In genomic region chr2:171159326-171160118, GRCh38 we compare ENCODE assay signal across 8 cellular contexts. TPM values are rescaled to one million over a fixed set of nuclear protein-coding genes. Genes with fewer than 3 reads are reported as not detected.
DNase-seq lines count a peak whose midpoint lies in the region; ATAC-seq and TF ChIP-seq lines count a peak whose summit lies in the region.

No MANE protein-coding gene starts in this region.

- peaks cover 60% of the 10 kb centered on the region for H3K79me2 ChIP-seq in OCI-LY3 (ENCODE audit: low read length)

- TF ChIP-seq CTCF in GM12875 (IDR thresholded peaks at IDR 0.05; ENCODE audit: borderline replicate concordance, insufficient read depth, low read depth, low read length) (peak; percentile 54; the same call in 1 of the 2 replicates), OCI-LY3 (IDR thresholded peaks at IDR 0.05; ENCODE audit: low read depth, low read length) (peak; percentile 77)

- H3K9me3 Mint-ChIP-seq in activated T-helper 1 cell treated with anti-CD3 and anti-CD28 coated beads, Interleukin-12 subunit alpha, Interleukin-12 subunit beta, Interleukin-2, Interleukin-4 antibody, amounts not matched to agents 30 ng/mL and 10 ng/mL and 1 ng/mL, durations not matched to agents 14 hours and 24 hours and 36 hours: no peaks in the 10 kb centered on the region
- H3K9me3 Mint-ChIP-seq in naive thymus-derived CD4-positive, alpha-beta T cell: peaks cover 0 to 4% (median 0%) of the 10 kb centered on the region in 11 donors
- no peaks in the 10 kb centered on the region for H3K9me3 Mint-ChIP-seq in stimulated activated effector memory CD8-positive, alpha-beta T cell treated with anti-CD3 and anti-CD28 coated beads, Interleukin-12 subunit alpha, Interleukin-12 subunit beta, amount 100 ng/mL, for 72 hours

- H3K4me3 ChIP-seq in GM12875 (ENCODE audit: low read depth, low read length) (peak overlapping the region; percentile 83), OCI-LY3 (ENCODE audit: low read length) (peak overlapping the region; percentile 91)
- H3K4me3 ChIP-seq in naive thymus-derived CD4-positive, alpha-beta T cell (ENCODE audit: low read length): peak overlapping the region; percentile 70

- H3K27ac ChIP-seq in OCI-LY3 (ENCODE audit: low read length): peak overlapping the region; percentile 93
- H3K27ac ChIP-seq in naive thymus-derived CD4-positive, alpha-beta T cell (ENCODE audit: low read depth, low read length): peak overlapping the region; percentile 99

- ATAC-seq in HG03342 (IDR thresholded peaks at IDR 0.05; ENCODE audit: unreplicated experiment): peak; percentile 12
- ATAC-seq in naive thymus-derived CD4-positive, alpha-beta T cell: peak; percentile 57
- peak; percentile 55 for ATAC-seq in stimulated activated effector memory CD8-positive, alpha-beta T cell treated with anti-CD3 and anti-CD28 coated beads, Interleukin-12 subunit alpha, Interleukin-12 subunit beta, amount 100 ng/mL, for 72 hours

- intact Hi-C loops in activated T-helper 1 cell treated with anti-CD3 and anti-CD28 coated beads, Interleukin-12 subunit alpha, Interleukin-12 subunit beta, Interleukin-2, Interleukin-4 antibody, amounts not matched to agents 30 ng/mL and 10 ng/mL and 1 ng/mL, durations not matched to agents 14 hours and 24 hours and 36 hours (cut with micrococcal nuclease): loop anchor here (1.0 to 5.0 kb wide), 10 partner anchors 23 to 528 kb away; partner anchors contain the start of genes CYBRD1 and DYNC1I2
- intact Hi-C loops in naive thymus-derived CD4-positive, alpha-beta T cell (cut with micrococcal nuclease): loop anchor here (1.0 to 5.0 kb wide), 12 partner anchors 15 to 1283 kb away; partner anchors contain the start of genes DCAF17 (in 2 of the 2) and GORASP2 (in 2 of the 2)

- peak overlapping the region; percentile 99 for H3K9ac ChIP-seq in OCI-LY3 (ENCODE audit: low read length)

- H3K36me3 ChIP-seq in OCI-LY3 (replicated peaks; ENCODE audit: low read depth, low read length): no peaks in the 10 kb centered on the region
- peaks cover 0 to 8% (median 0%) of the 10 kb centered on the region in 3 experiments for H3K36me3 ChIP-seq in naive thymus-derived CD4-positive, alpha-beta T cell (ENCODE audit: control insufficient read depth in 2 of 3, insufficient read depth in 3 of 3, low read length in 3 of 3)

- peaks cover 79% of the 10 kb centered on the region for H3K4me1 Mint-ChIP-seq in activated T-helper 1 cell treated with anti-CD3 and anti-CD28 coated beads, Interleukin-12 subunit alpha, Interleukin-12 subunit beta, Interleukin-2, Interleukin-4 antibody, amounts not matched to agents 30 ng/mL and 10 ng/mL and 1 ng/mL, durations not matched to agents 14 hours and 24 hours and 36 hours (ENCODE audit: low read depth)
- H3K4me1 Mint-ChIP-seq in naive thymus-derived CD4-positive, alpha-beta T cell: peaks cover 53 to 78% (median 66%) of the 10 kb centered on the region in 7 donors
- H3K4me1 Mint-ChIP-seq in stimulated activated effector memory CD8-positive, alpha-beta T cell treated with anti-CD3 and anti-CD28 coated beads, Interleukin-12 subunit alpha, Interleukin-12 subunit beta, amount 100 ng/mL, for 72 hours: peaks cover 68% of the 10 kb centered on the region

- CTCF ChIA-PET in naive thymus-derived CD4-positive, alpha-beta T cell (lab: Charles Lee): interaction anchor here (0.7 to 5.1 kb wide), 13 partner anchors 9 to 257 kb away, joined by 3 to 50 read pairs (median 5); no protein-coding TSS in a partner anchor

- DNase-seq in 8988T (peak; percentile 46), fibroblast of gingiva (ENCODE audit: low read depth) (peak; percentile 65)
- DNase-seq in activated T-helper 1 cell treated with anti-CD3 and anti-CD28 coated beads, Interleukin-12 subunit alpha, Interleukin-12 subunit beta, Interleukin-2, Interleukin-4 antibody, amounts not matched to agents 30 ng/mL and 10 ng/mL and 1 ng/mL, durations not matched to agents 14 hours and 24 hours and 36 hours (ENCODE audit: low spot score): peak; percentile 32
- DNase-seq in naive thymus-derived CD4-positive, alpha-beta T cell: peak; percentile 26 to 91 (median 84)
- DNase-seq in stimulated activated effector memory CD8-positive, alpha-beta T cell treated with anti-CD3 and anti-CD28 coated beads, Interleukin-12 subunit alpha, Interleukin-12 subunit beta, amount 100 ng/mL, for 72 hours (ENCODE audit: low spot score in 2 of 2): peak; percentile 22 to 79

- H2AFZ ChIP-seq in OCI-LY3 (ENCODE audit: low read depth, low read length): no peak overlapping the region

- POLR2A ChIA-PET in naive thymus-derived CD4-positive, alpha-beta T cell (lab: Charles Lee): interaction anchor here (0.6 to 4.4 kb wide), 17 partner anchors 9 to 278 kb away, joined by 3 to 32 read pairs (median 4); partner anchors contain the start of gene GORASP2

- H3K27me3 Mint-ChIP-seq in activated T-helper 1 cell treated with anti-CD3 and anti-CD28 coated beads, Interleukin-12 subunit alpha, Interleukin-12 subunit beta, Interleukin-2, Interleukin-4 antibody, amounts not matched to agents 30 ng/mL and 10 ng/mL and 1 ng/mL, durations not matched to agents 14 hours and 24 hours and 36 hours (ENCODE audit: insufficient read depth): peaks cover 2% of the 10 kb centered on the region
- H3K27me3 Mint-ChIP-seq in naive thymus-derived CD4-positive, alpha-beta T cell: no peaks in the 10 kb centered on the region

- peaks cover 49% of the 10 kb centered on the region for H4K20me1 ChIP-seq in OCI-LY3 (ENCODE audit: insufficient read depth, low read length)

- H3K27ac Mint-ChIP-seq in activated T-helper 1 cell treated with anti-CD3 and anti-CD28 coated beads, Interleukin-12 subunit alpha, Interleukin-12 subunit beta, Interleukin-2, Interleukin-4 antibody, amounts not matched to agents 30 ng/mL and 10 ng/mL and 1 ng/mL, durations not matched to agents 14 hours and 24 hours and 36 hours: peak overlapping the region; percentile 94
- peak overlapping the region; percentile 87 to 98 (median 97) for H3K27ac Mint-ChIP-seq in naive thymus-derived CD4-positive, alpha-beta T cell
- peak overlapping the region; percentile 94 for H3K27ac Mint-ChIP-seq in stimulated activated effector memory CD8-positive, alpha-beta T cell treated with anti-CD3 and anti-CD28 coated beads, Interleukin-12 subunit alpha, Interleukin-12 subunit beta, amount 100 ng/mL, for 72 hours

- peaks cover 50% of the 10 kb centered on the region for H3K4me1 ChIP-seq in OCI-LY3 (ENCODE audit: low read length)
- peaks cover 30 to 39% of the 10 kb centered on the region in 2 donors for H3K4me1 ChIP-seq in naive thymus-derived CD4-positive, alpha-beta T cell (ENCODE audit: control insufficient read depth in 2 of 2, insufficient read depth in 2 of 2, low read length in 2 of 2)

- H3K4me2 ChIP-seq in OCI-LY3 (ENCODE audit: low read length): peak overlapping the region; percentile 92

- H3K4me3 Mint-ChIP-seq in activated T-helper 1 cell treated with anti-CD3 and anti-CD28 coated beads, Interleukin-12 subunit alpha, Interleukin-12 subunit beta, Interleukin-2, Interleukin-4 antibody, amounts not matched to agents 30 ng/mL and 10 ng/mL and 1 ng/mL, durations not matched to agents 14 hours and 24 hours and 36 hours: peak overlapping the region; percentile 96
- peak overlapping the region; percentile 85 to 98 (median 96) for H3K4me3 Mint-ChIP-seq in naive thymus-derived CD4-positive, alpha-beta T cell
- peak overlapping the region; percentile 94 for H3K4me3 Mint-ChIP-seq in stimulated activated effector memory CD8-positive, alpha-beta T cell treated with anti-CD3 and anti-CD28 coated beads, Interleukin-12 subunit alpha, Interleukin-12 subunit beta, amount 100 ng/mL, for 72 hours

- H3K27me3 ChIP-seq in OCI-LY3 (ENCODE audit: low read depth, low read length): no peaks in the 10 kb centered on the region
- no peaks in the 10 kb centered on the region for H3K27me3 ChIP-seq in naive thymus-derived CD4-positive, alpha-beta T cell (ENCODE audit: control insufficient read depth in 2 of 2, insufficient read depth in 2 of 2, low read length in 2 of 2)

- H3K9me3 ChIP-seq in OCI-LY3 (ENCODE audit: insufficient read depth, low read length): no peaks in the 10 kb centered on the region
- no peaks in the 10 kb centered on the region for H3K9me3 ChIP-seq in naive thymus-derived CD4-positive, alpha-beta T cell (ENCODE audit: control insufficient read depth in 2 of 3, low read length in 3 of 3)

- H3K36me3 Mint-ChIP-seq in activated T-helper 1 cell treated with anti-CD3 and anti-CD28 coated beads, Interleukin-12 subunit alpha, Interleukin-12 subunit beta, Interleukin-2, Interleukin-4 antibody, amounts not matched to agents 30 ng/mL and 10 ng/mL and 1 ng/mL, durations not matched to agents 14 hours and 24 hours and 36 hours (ENCODE audit: low read depth): peaks cover 2% of the 10 kb centered on the region
- peaks cover 0 to 5% (median 0%) of the 10 kb centered on the region in 5 donors for H3K36me3 Mint-ChIP-seq in naive thymus-derived CD4-positive, alpha-beta T cell
- peaks cover 6% of the 10 kb centered on the region for H3K36me3 Mint-ChIP-seq in stimulated activated effector memory CD8-positive, alpha-beta T cell treated with anti-CD3 and anti-CD28 coated beads, Interleukin-12 subunit alpha, Interleukin-12 subunit beta, amount 100 ng/mL, for 72 hours

RNA-seq across cellular contexts. Expression of gene TLK1, which starts 1.2 kb away (rescaled TPM):
- 106 and 112 TPM in 2 replicates for total RNA-seq in activated T-helper 1 cell treated with anti-CD3 and anti-CD28 coated beads, Interleukin-12 subunit alpha, Interleukin-12 subunit beta, Interleukin-2, Interleukin-4 antibody, amounts not matched to agents 30 ng/mL and 10 ng/mL and 1 ng/mL, durations not matched to agents 14 hours and 24 hours and 36 hours
- 100 to 1,000 TPM in 4 of 5 experiments, 10 to 100 TPM in 1; 96.9 to 191 (median 141) TPM for total RNA-seq in naive thymus-derived CD4-positive, alpha-beta T cell
- 10 to 100 TPM; 40.0 to 63.8 TPM for polyA plus RNA-seq in naive thymus-derived CD4-positive, alpha-beta T cell

Comparison
In these comparisons a context has a peak if more than half of its experiments do, and no peak if none do; other contexts are left out.
1. Peak in every context shown above with its lines: DNase-seq, ATAC-seq, H3K4me3 ChIP-seq and H3K27ac ChIP-seq.
2. DNase-seq: peak in every context shown above with its lines; median percentile 84 in naive thymus-derived CD4-positive, alpha-beta T cell; 65 in fibroblast of gingiva; 50 in stimulated activated effector memory CD8-positive, alpha-beta T cell treated with anti-CD3 and anti-CD28 coated beads, Interleukin-12 subunit alpha, Interleukin-12 subunit beta, amount 100 ng/mL, for 72 hours; 46 in 8988T; 32 in activated T-helper 1 cell treated with anti-CD3 and anti-CD28 coated beads, Interleukin-12 subunit alpha, Interleukin-12 subunit beta, Interleukin-2, Interleukin-4 antibody, amounts not matched to agents 30 ng/mL and 10 ng/mL and 1 ng/mL, durations not matched to agents 14 hours and 24 hours and 36 hours.